1 cellular context compared by ENCODE assay signal in the genomic region with DNA sequence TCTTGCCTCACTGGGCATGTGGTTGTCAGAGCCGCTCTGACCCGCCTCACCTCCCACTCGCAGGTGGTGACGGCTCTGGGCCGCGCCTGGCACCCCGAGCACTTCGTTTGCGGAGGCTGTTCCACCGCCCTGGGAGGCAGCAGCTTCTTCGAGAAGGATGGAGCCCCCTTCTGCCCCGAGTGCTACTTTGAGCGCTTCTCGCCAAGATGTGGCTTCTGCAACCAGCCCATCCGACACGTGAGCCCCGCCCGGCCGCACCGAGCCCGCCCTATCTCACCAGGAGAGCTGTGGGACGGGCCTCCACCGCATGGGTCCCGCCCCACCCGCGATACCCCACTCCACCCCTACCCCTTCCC.
TF ChIP-seq lines count a peak whose summit lies in the region.

No MANE protein-coding gene starts in this region.

TF ChIP-seq in GM23338, 12 proteins besides CTCF, POLR2A, EP300 and RAD21 (continued from another document):
- TF ChIP-seq, protein P1, sequence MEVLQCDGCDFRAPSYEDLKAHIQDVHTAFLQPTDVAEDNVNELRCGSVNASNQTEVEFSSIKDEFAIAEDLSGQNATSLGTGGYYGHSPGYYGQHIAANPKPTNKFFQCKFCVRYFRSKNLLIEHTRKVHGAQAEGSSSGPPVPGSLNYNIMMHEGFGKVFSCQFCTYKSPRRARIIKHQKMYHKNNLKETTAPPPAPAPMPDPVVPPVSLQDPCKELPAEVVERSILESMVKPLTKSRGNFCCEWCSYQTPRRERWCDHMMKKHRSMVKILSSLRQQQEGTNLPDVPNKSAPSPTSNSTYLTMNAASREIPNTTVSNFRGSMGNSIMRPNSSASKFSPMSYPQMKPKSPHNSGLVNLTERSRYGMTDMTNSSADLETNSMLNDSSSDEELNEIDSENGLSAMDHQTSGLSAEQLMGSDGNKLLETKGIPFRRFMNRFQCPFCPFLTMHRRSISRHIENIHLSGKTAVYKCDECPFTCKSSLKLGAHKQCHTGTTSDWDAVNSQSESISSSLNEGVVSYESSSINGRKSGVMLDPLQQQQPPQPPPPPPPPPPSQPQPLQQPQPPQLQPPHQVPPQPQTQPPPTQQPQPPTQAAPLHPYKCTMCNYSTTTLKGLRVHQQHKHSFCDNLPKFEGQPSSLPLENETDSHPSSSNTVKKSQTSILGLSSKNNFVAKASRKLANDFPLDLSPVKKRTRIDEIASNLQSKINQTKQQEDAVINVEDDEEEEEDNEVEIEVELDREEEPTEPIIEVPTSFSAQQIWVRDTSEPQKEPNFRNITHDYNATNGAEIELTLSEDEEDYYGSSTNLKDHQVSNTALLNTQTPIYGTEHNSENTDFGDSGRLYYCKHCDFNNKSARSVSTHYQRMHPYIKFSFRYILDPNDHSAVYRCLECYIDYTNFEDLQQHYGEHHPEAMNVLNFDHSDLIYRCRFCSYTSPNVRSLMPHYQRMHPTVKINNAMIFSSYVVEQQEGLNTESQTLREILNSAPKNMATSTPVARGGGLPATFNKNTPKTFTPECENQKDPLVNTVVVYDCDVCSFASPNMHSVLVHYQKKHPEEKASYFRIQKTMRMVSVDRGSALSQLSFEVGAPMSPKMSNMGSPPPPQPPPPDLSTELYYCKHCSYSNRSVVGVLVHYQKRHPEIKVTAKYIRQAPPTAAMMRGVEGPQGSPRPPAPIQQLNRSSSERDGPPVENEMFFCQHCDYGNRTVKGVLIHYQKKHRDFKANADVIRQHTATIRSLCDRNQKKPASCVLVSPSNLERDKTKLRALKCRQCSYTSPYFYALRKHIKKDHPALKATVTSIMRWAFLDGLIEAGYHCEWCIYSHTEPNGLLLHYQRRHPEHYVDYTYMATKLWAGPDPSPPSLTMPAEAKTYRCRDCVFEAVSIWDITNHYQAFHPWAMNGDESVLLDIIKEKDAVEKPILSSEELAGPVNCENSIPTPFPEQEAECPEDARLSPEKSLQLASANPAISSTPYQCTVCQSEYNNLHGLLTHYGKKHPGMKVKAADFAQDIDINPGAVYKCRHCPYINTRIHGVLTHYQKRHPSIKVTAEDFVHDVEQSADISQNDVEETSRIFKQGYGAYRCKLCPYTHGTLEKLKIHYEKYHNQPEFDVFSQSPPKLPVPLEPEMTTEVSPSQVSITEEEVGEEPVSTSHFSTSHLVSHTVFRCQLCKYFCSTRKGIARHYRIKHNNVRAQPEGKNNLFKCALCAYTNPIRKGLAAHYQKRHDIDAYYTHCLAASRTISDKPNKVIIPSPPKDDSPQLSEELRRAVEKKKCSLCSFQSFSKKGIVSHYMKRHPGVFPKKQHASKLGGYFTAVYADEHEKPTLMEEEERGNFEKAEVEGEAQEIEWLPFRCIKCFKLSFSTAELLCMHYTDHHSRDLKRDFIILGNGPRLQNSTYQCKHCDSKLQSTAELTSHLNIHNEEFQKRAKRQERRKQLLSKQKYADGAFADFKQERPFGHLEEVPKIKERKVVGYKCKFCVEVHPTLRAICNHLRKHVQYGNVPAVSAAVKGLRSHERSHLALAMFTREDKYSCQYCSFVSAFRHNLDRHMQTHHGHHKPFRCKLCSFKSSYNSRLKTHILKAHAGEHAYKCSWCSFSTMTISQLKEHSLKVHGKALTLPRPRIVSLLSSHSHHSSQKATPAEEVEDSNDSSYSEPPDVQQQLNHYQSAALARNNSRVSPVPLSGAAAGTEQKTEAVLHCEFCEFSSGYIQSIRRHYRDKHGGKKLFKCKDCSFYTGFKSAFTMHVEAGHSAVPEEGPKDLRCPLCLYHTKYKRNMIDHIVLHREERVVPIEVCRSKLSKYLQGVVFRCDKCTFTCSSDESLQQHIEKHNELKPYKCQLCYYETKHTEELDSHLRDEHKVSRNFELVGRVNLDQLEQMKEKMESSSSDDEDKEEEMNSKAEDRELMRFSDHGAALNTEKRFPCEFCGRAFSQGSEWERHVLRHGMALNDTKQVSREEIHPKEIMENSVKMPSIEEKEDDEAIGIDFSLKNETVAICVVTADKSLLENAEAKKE (CRISPR knock-in tag; IDR thresholded peaks at IDR 0.05) = no peak
- no peak for TF ChIP-seq EZH2phosphoT487 (IDR thresholded peaks at IDR 0.05; ENCODE audit: unreplicated experiment)
- TF ChIP-seq, protein P2, sequence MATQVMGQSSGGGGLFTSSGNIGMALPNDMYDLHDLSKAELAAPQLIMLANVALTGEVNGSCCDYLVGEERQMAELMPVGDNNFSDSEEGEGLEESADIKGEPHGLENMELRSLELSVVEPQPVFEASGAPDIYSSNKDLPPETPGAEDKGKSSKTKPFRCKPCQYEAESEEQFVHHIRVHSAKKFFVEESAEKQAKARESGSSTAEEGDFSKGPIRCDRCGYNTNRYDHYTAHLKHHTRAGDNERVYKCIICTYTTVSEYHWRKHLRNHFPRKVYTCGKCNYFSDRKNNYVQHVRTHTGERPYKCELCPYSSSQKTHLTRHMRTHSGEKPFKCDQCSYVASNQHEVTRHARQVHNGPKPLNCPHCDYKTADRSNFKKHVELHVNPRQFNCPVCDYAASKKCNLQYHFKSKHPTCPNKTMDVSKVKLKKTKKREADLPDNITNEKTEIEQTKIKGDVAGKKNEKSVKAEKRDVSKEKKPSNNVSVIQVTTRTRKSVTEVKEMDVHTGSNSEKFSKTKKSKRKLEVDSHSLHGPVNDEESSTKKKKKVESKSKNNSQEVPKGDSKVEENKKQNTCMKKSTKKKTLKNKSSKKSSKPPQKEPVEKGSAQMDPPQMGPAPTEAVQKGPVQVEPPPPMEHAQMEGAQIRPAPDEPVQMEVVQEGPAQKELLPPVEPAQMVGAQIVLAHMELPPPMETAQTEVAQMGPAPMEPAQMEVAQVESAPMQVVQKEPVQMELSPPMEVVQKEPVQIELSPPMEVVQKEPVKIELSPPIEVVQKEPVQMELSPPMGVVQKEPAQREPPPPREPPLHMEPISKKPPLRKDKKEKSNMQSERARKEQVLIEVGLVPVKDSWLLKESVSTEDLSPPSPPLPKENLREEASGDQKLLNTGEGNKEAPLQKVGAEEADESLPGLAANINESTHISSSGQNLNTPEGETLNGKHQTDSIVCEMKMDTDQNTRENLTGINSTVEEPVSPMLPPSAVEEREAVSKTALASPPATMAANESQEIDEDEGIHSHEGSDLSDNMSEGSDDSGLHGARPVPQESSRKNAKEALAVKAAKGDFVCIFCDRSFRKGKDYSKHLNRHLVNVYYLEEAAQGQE (IDR thresholded peaks at IDR 0.05; ENCODE audit: unreplicated experiment) = no peak
- TF ChIP-seq ZNF114 (CRISPR knock-in tag; IDR thresholded peaks at IDR 0.05) = no peak
- TF ChIP-seq JUNB (IDR thresholded peaks at IDR 0.05; ENCODE audit: unreplicated experiment) = no peak
- TF ChIP-seq POLR2AphosphoS5 (IDR thresholded peaks at IDR 0.05; ENCODE audit: low read depth) = no peak
TF ChIP-seq in GM23338: peak in this region for 0.
